In the genomic region with DNA sequence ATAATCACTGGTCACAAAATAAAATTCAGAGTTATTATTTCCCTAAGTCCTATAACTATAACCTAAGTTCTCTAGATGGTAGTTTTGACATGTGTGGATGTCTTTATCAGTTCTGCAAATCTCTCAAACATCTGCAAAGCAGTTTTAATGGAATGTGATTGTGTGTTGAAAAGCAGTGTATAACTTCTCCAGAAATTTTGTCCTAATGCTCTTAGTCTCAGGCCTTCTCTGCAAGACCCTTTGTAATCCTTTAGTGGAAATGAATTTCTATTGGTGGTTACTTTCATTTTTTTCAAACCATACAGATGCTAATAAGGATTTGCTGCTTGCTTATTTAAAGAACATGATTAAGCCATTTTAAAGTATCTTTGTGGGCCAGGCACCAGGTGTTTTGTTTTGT, we compare ENCODE assay signal across 28 cellular contexts.
"Had no signal": no experiment of that assay in that cellular context is flagged by ENCODE, and none has a peak within 500 bp of the region (broad histone marks: within the 10 kb centered on the region; RNA-seq: fewer than 3 reads in every experiment).

No MANE protein-coding gene starts in this region.

- H3K4me1 Mint-ChIP-seq: activated CD4-positive, alpha-beta T cell treated with anti-CD3 and anti-CD28 coated beads, Interleukin-2, amount 10 ng/mL, durations not matched to agents 24 days and 14 days; activated T-helper 17 cell treated with anti-CD3 and anti-CD28 coated beads, Interleukin-2, amount 50 U/mL, for 72 hours; central memory CD8-positive, alpha-beta T cell had no signal

- H3K36me3 Mint-ChIP-seq: activated CD4-positive, alpha-beta memory T cell treated with anti-CD3 and anti-CD28 coated beads for 36 hours; activated naive CD8-positive, alpha-beta T cell; brain; WTC11 had no signal

- ATAC-seq: activated T-helper 17 cell treated with anti-CD3 and anti-CD28 coated beads, Interleukin-2, amount 50 U/mL, for 72 hours; PC-3; SK-N-SH treated with all-trans-retinoic acid at 6 μM for 48 hours; WTC11 had no signal

- H3K4me3 ChIP-seq: SJSA1 had no signal

- H3K4me3 Mint-ChIP-seq: activated CD4-positive, alpha-beta memory T cell treated with anti-CD3 and anti-CD28 coated beads for 36 hours; activated CD4-positive, alpha-beta T cell treated with anti-CD3 and anti-CD28 coated beads, Interleukin-2, amount 10 ng/mL, durations not matched to agents 24 days and 14 days; activated naive CD4-positive, alpha-beta T cell treated with anti-CD3 and anti-CD28 coated beads for 36 hours; activated naive CD8-positive, alpha-beta T cell; activated T-helper 17 cell treated with anti-CD3 and anti-CD28 coated beads, Interleukin-2, amount 50 U/mL, for 72 hours; brain; central memory CD8-positive, alpha-beta T cell; T-helper 1 cell treated with Interleukin-12 subunit alpha and Interleukin-12 subunit beta and Interleukin-4 antibody, amounts not matched to agents 30 μg/mL and 1 μg/mL, for 36 hours; WTC11 had no signal

- H3K27ac Mint-ChIP-seq: activated CD4-positive, alpha-beta memory T cell treated with anti-CD3 and anti-CD28 coated beads for 36 hours; activated CD4-positive, alpha-beta T cell treated with anti-CD3 and anti-CD28 coated beads, Interleukin-2, amount 10 ng/mL, durations not matched to agents 24 days and 14 days; activated naive CD4-positive, alpha-beta T cell treated with anti-CD3 and anti-CD28 coated beads for 36 hours; activated naive CD8-positive, alpha-beta T cell; activated T-helper 17 cell treated with anti-CD3 and anti-CD28 coated beads, Interleukin-2, amount 50 U/mL, for 72 hours; brain; T-helper 1 cell treated with Interleukin-12 subunit alpha and Interleukin-12 subunit beta and Interleukin-4 antibody, amounts not matched to agents 30 μg/mL and 1 μg/mL, for 36 hours had no signal

- H3K27me3 Mint-ChIP-seq: activated CD4-positive, alpha-beta memory T cell treated with anti-CD3 and anti-CD28 coated beads for 36 hours; activated CD4-positive, alpha-beta T cell treated with anti-CD3 and anti-CD28 coated beads, Interleukin-2, amount 10 ng/mL, durations not matched to agents 24 days and 14 days; activated naive CD8-positive, alpha-beta T cell; brain; central memory CD8-positive, alpha-beta T cell had no signal

- H3K27me3 ChIP-seq: SJSA1 had no signal

- H3K36me3 ChIP-seq: SJSA1 had no signal

- H3K9me3 Mint-ChIP-seq: activated CD4-positive, alpha-beta memory T cell treated with anti-CD3 and anti-CD28 coated beads for 36 hours; activated CD4-positive, alpha-beta T cell treated with anti-CD3 and anti-CD28 coated beads, Interleukin-2, amount 10 ng/mL, durations not matched to agents 24 days and 14 days; activated naive CD4-positive, alpha-beta T cell treated with anti-CD3 and anti-CD28 coated beads for 36 hours; activated T-helper 17 cell treated with anti-CD3 and anti-CD28 coated beads, Interleukin-2, amount 50 U/mL, for 72 hours; central memory CD8-positive, alpha-beta T cell; T-helper 1 cell treated with Interleukin-12 subunit alpha and Interleukin-12 subunit beta and Interleukin-4 antibody, amounts not matched to agents 30 μg/mL and 1 μg/mL, for 36 hours; WTC11 had no signal

- H3K27ac ChIP-seq: SJSA1 had no signal

- H3K9me3 ChIP-seq: SJSA1 had no signal

- DNase-seq: activated CD4-positive, alpha-beta memory T cell treated with anti-CD3 and anti-CD28 coated beads for 36 hours; activated CD4-positive, alpha-beta T cell treated with anti-CD3 and anti-CD28 coated beads for 1 hour; activated CD4-positive, alpha-beta T cell treated with anti-CD3 and anti-CD28 coated beads, Interleukin-2, amount 10 ng/mL, durations not matched to agents 24 days and 14 days; activated gamma-delta T cell; activated naive CD4-positive, alpha-beta T cell treated with anti-CD3 and anti-CD28 coated beads for 36 hours; activated T-cell treated with anti-CD3 and anti-CD28 coated beads for 4 hours; activated T-cell treated with anti-CD3 and anti-CD28 coated beads, Interleukin-2, amount 50 U/mL, for 48 hours; amygdala; Kasumi-1; NCI-H1105 treated with DMSO at 0.1 percent for 48 hours; NCI-H1436 treated with DMSO at 0.1 percent for 48 hours; NCI-H187; NCI-H2171; NCI-H2227 treated with DMSO at 0.1 percent for 48 hours; NCI-H446 treated with DMSO at 0.1 percent for 48 hours; NCI-H524 treated with DMSO at 0.1 percent for 48 hours; NCI-H748 treated with DMSO at 0.1 percent for 48 hours; NK-92 treated with Interleukin-12 subunit alpha and Interleukin-12 subunit beta, amount 100 ng/mL, for 24 hours; PC-3; SHP77 had no signal
